In the genomic region with DNA sequence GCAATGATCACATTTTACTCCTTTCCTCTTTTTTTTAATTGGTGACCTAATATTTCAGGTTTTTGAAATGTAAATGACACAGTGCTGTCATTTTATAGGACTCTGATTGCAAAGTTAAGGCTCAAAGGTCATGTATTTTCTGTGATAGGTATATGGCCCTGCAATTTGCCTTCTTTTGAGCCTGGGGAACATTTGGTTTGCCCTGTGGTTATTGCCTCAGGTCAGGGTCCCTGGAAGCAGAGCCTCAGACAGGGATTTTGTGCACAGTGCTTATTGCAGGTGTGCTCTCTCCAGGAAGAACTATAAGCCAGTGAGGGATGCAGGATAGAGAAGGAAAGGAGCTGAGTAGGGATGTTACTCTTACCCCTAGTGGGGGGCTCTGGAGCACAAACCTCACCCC, we compare ENCODE assay signal across 21 cellular contexts.
"Had no signal": no experiment of that assay in that cellular context is flagged by ENCODE, and none has a peak within 500 bp of the region (broad histone marks: within the 10 kb centered on the region; RNA-seq: fewer than 3 reads in every experiment).

No MANE protein-coding gene starts in this region.

- H3K4me2 ChIP-seq: SK-N-SH had no signal

- ATAC-seq: Panc1, PC-3 had no signal

- H3K27ac ChIP-seq: RWPE1 had no signal

- H3K9me3 ChIP-seq: SK-N-SH had no signal

- DNase-seq: Karpas-422, KG1, NCI-H1048, NCI-H1105, NCI-H1417, NCI-H1436 treated with DMSO at 0.1 percent for 48 hours, NCI-H1694, NCI-H1930, NCI-H2081, NCI-H2171, NCI-H226, NCI-H446, NCI-H510A, NCI-H524 treated with DMSO at 0.1 percent for 48 hours, NCI-H69, NCI-H774, PC-3, SHP77, SK-N-SH had no signal

- H3K9ac ChIP-seq: SK-N-SH had no signal
